In genomic region chr10:86390337-86391120, GRCh38 we compare ENCODE assay signal across 1 cellular context.
TF ChIP-seq lines count a peak whose summit lies in the region.

No MANE protein-coding gene starts in this region.

TF ChIP-seq in HepG2, 621 proteins besides CTCF, POLR2A, EP300 and RAD21 (continued from another document):
- no peak for TF ChIP-seq ZBED4 (CRISPR knock-in tag; IDR thresholded peaks at IDR 0.05; ENCODE audit: borderline replicate concordance)
